In genomic region chr3:150515210-150515609, GRCh38 we compare ENCODE assay signal across 16 cellular contexts. TPM values are rescaled to one million over a fixed set of nuclear protein-coding genes. Genes with fewer than 3 reads are reported as not detected.
A peak's percentile ranks its signal among the peaks of the same experiment; 100 is the strongest.
DNase-seq lines count a peak whose midpoint lies in the region; ATAC-seq and TF ChIP-seq lines count a peak whose summit lies in the region.
"Had no signal": no experiment of that assay in that cellular context is flagged by ENCODE, and none has a peak within 500 bp of the region (broad histone marks: within the 10 kb centered on the region; RNA-seq: fewer than 3 reads in every experiment).

No MANE protein-coding gene starts in this region.

- CTCF ChIA-PET in HCT116 (lab: Charles Lee) = no interaction called here

- no peaks in the 10 kb centered on the region for H3K9me2 ChIP-seq in HCT116 (ENCODE audit: insufficient read depth)

- WGBS in tibial nerve, 2 donors = 94 to 96% methylated on average over 4 of the region's 4 CpGs

- no peaks in the 10 kb centered on the region for H4K20me1 ChIP-seq in HCT116 (ENCODE audit: insufficient read depth)

- H3K27ac ChIP-seq in ACC112 (ENCODE audit: low read depth, low read length) (no peak overlapping the region), HCT116 (ENCODE audit: low read depth, low read length) (no peak overlapping the region), tibial nerve (no peak overlapping the region)
- H3K27ac ChIP-seq: SK-N-MC had no signal

- H3K4me1 ChIP-seq in ACC112 (ENCODE audit: control insufficient read depth, insufficient read depth, low read length, unreplicated experiment) (peaks cover 5% of the 10 kb centered on the region), HCT116 (ENCODE audit: control insufficient read depth in 1 of 2, insufficient read depth in 2 of 2, low read length in 2 of 2) (peaks cover 0 to 16% of the 10 kb centered on the region in 2 experiments; a peak in 1 of 4 replicates), tibial nerve (no peaks in the 10 kb centered on the region)

- H3K27me3 ChIP-seq in ACC112 (ENCODE audit: insufficient read depth, low read length) = no peaks in the 10 kb centered on the region
- H3K27me3 ChIP-seq in HCT116 (ENCODE audit: insufficient read depth, low read length) = no peaks in the 10 kb centered on the region
- H3K27me3 ChIP-seq in tibial nerve = no peaks in the 10 kb centered on the region

- H3K4me2 ChIP-seq in HCT116 (ENCODE audit: low read length) = peak overlapping the region; percentile 11; the same call in 1 of the 2 replicates

- intact Hi-C loops in HCT116 (cut with micrococcal nuclease) = no loop called here

- RAD21 ChIA-PET in HCT116 (lab: Charles Lee; ENCODE audit: low non-redundant PET in 1 of 2, low total read pairs in 2 of 2, uncharacterized antibody in 2 of 2, unreplicated experiment in 2 of 2) = no interaction called here

- H3K79me2 ChIP-seq in ACC112 (ENCODE audit: control insufficient read depth, insufficient read depth, low read length, unreplicated experiment) (no peaks in the 10 kb centered on the region), HCT116 (ENCODE audit: insufficient read depth, low read length) (no peaks in the 10 kb centered on the region)

- no peak for TF ChIP-seq RAD21 in HCT116 (IDR thresholded peaks at IDR 0.05; ENCODE audit: low read depth)

- H2AFZ ChIP-seq in ACC112 (ENCODE audit: low read length, unreplicated experiment) (peak overlapping the region; percentile 42), HCT116 (ENCODE audit: low read depth, low read length, poor library complexity, severe bottlenecking) (peak overlapping the region; percentile 29)

- DNase-seq in HCT116 (ENCODE audit: low read depth, low spot score) (peak; percentile 8), RKO (ENCODE audit: low spot score) (peak; percentile 22), iris pigment epithelial cell (ENCODE audit: low read depth) (peak; percentile 24), SW 1271 (lab: John Stamatoyannopoulos, UW) (no peak), retina (no peak), tibial nerve (ENCODE audit: low spot score in 2 of 2) (no peak), COLO829 (ENCODE audit: low spot score) (no peak)
- DNase-seq: ACHN; CD4-positive, alpha-beta T cell; H7; NCI-H1105; NCI-H1694 treated with DMSO at 0.1 percent for 48 hours; NCI-H446 had no signal

- TF ChIP-seq POLR2A in HCT116 (IDR thresholded peaks at IDR 0.05; ENCODE audit: borderline replicate concordance, extremely low read depth, insufficient read depth, insufficient read length) = no peak
- TF ChIP-seq POLR2A in tibial nerve (IDR thresholded peaks at IDR 0.05) = no peak

- no peak overlapping the region for H3K9ac ChIP-seq in HCT116 (ENCODE audit: low read length)

- H3K4me3 ChIP-seq in ACC112 (ENCODE audit: low read depth, low read length) (no peak overlapping the region), HCT116 (replicated peaks in 1 of 2; ENCODE audit: low read depth in 1 of 2, low read length in 2 of 2) (no peak overlapping the region), tibial nerve (no peak overlapping the region)
- H3K4me3 ChIP-seq: SK-N-MC had no signal

- no peaks in the 10 kb centered on the region for H3K9me3 ChIP-seq in HCT116 (ENCODE audit: control insufficient read depth in 1 of 2, insufficient read depth in 1 of 2, low read depth in 1 of 2, low read length in 2 of 2)
- H3K9me3 ChIP-seq in tibial nerve = peaks cover 0 to 4% (median 0%) of the 10 kb centered on the region in 4 donors

- TF ChIP-seq CTCF in HCT116 (IDR thresholded peaks at IDR 0.05 in 2 of 3, conservative IDR thresholded peaks at IDR 0.05 in 1 of 3; ENCODE audit: borderline replicate concordance in 1 of 3, insufficient read depth in 1 of 3, low read depth in 2 of 3, low read length in 2 of 3) (no peak), tibial nerve (IDR thresholded peaks at IDR 0.05) (no peak)

- BruUV-seq in HCT116 (replicated peaks; lab: Mats Ljungman, UMichigan) = no TSS peak

- ATAC-seq in HCT116 = no peak
- ATAC-seq: Right ventricle myocardium inferior had no signal

- H3K36me3 ChIP-seq in ACC112 (ENCODE audit: insufficient read depth, low read length) (no peaks in the 10 kb centered on the region), HCT116 (ENCODE audit: control insufficient read depth in 1 of 2, insufficient read depth in 2 of 2, low read length in 2 of 2) (no peaks in the 10 kb centered on the region), tibial nerve (no peaks in the 10 kb centered on the region)

- POLR2A ChIA-PET in HCT116 (lab: Charles Lee) = no interaction called here

- no peak for TF ChIP-seq EP300 in tibial nerve (IDR thresholded peaks at IDR 0.05)

TF ChIP-seq in HCT116, 20 proteins besides CTCF, POLR2A, EP300 and RAD21:
- TF ChIP-seq ZNF274 (IDR thresholded peaks at IDR 0.05; ENCODE audit: low read depth, low read length) (no peak), YY1 (IDR thresholded peaks at IDR 0.05; ENCODE audit: extremely low read depth, insufficient replicate concordance, low read depth, low read length) (no peak), CEBPB (IDR thresholded peaks at IDR 0.05; ENCODE audit: low read depth) (no peak), POLR2AphosphoS5 (IDR thresholded peaks at IDR 0.05; ENCODE audit: low read depth, low read length) (no peak), ELF1 (IDR thresholded peaks at IDR 0.05; ENCODE audit: borderline replicate concordance, low read depth) (no peak), CBX3 (IDR thresholded peaks at IDR 0.05; ENCODE audit: low read depth) (no peak), TCF7L2 (IDR thresholded peaks at IDR 0.05; ENCODE audit: borderline replicate concordance, extremely low read depth, insufficient read depth, insufficient read length) (no peak), SP1 (IDR thresholded peaks at IDR 0.05; ENCODE audit: low read depth) (peak; percentile 26; the same call in 1 of the 2 replicates), JUND (IDR thresholded peaks at IDR 0.05) (peak; percentile 58), EZH2 (IDR thresholded peaks at IDR 0.05) (no peak), SIN3A (IDR thresholded peaks at IDR 0.05; ENCODE audit: low read depth) (no peak), MAX (IDR thresholded peaks at IDR 0.05) (no peak), FOSL1 (IDR thresholded peaks at IDR 0.05; ENCODE audit: low read depth) (peak; percentile 50), ZBTB33 (IDR thresholded peaks at IDR 0.05; ENCODE audit: extremely low read depth, insufficient replicate concordance, low read length) (no peak), EZH2phosphoT487 (IDR thresholded peaks at IDR 0.05; ENCODE audit: borderline replicate concordance) (no peak), SRF (IDR thresholded peaks at IDR 0.05; ENCODE audit: low read depth) (no peak)
- TF ChIP-seq, protein P1, sequence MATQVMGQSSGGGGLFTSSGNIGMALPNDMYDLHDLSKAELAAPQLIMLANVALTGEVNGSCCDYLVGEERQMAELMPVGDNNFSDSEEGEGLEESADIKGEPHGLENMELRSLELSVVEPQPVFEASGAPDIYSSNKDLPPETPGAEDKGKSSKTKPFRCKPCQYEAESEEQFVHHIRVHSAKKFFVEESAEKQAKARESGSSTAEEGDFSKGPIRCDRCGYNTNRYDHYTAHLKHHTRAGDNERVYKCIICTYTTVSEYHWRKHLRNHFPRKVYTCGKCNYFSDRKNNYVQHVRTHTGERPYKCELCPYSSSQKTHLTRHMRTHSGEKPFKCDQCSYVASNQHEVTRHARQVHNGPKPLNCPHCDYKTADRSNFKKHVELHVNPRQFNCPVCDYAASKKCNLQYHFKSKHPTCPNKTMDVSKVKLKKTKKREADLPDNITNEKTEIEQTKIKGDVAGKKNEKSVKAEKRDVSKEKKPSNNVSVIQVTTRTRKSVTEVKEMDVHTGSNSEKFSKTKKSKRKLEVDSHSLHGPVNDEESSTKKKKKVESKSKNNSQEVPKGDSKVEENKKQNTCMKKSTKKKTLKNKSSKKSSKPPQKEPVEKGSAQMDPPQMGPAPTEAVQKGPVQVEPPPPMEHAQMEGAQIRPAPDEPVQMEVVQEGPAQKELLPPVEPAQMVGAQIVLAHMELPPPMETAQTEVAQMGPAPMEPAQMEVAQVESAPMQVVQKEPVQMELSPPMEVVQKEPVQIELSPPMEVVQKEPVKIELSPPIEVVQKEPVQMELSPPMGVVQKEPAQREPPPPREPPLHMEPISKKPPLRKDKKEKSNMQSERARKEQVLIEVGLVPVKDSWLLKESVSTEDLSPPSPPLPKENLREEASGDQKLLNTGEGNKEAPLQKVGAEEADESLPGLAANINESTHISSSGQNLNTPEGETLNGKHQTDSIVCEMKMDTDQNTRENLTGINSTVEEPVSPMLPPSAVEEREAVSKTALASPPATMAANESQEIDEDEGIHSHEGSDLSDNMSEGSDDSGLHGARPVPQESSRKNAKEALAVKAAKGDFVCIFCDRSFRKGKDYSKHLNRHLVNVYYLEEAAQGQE (IDR thresholded peaks at IDR 0.05; ENCODE audit: low read depth) = no peak

RNA-seq across cellular contexts. Expression of gene SERP1, which starts 31.1 kb away (rescaled TPM):
- total RNA-seq in HCT116 (2021; ENCODE audit: unreplicated experiment) (69.1 TPM), tibial nerve (100 to 1,000 TPM; 377 to 593 (median 447) TPM)
- 68.6 and 107 TPM in 2 replicates for polyA plus RNA-seq in HCT116 (2012)

RNA-seq across cellular contexts. Expression of gene EIF2A, which starts 31.4 kb away (rescaled TPM):
- total RNA-seq in HCT116 (2021; ENCODE audit: unreplicated experiment) (126 TPM), tibial nerve (100 to 1,000 TPM in 2 of 4 donors, 10 to 100 TPM in 2; 84.7 to 103 (median 100) TPM)
- polyA plus RNA-seq in HCT116 (2012) = 70.0 and 77.7 TPM in 2 replicates

Comparison
In these comparisons a context has a peak if more than half of its experiments do, and no peak if none do; other contexts are left out.
1. DNase-seq: peak in HCT116 (single experiment), RKO (single experiment) and iris pigment epithelial cell (single experiment); none in SW 1271 (0 of 2), retina (single experiment), tibial nerve (0 of 2) and COLO829 (single experiment).